20 cellular contexts compared by ENCODE assay signal in the genomic region with DNA sequence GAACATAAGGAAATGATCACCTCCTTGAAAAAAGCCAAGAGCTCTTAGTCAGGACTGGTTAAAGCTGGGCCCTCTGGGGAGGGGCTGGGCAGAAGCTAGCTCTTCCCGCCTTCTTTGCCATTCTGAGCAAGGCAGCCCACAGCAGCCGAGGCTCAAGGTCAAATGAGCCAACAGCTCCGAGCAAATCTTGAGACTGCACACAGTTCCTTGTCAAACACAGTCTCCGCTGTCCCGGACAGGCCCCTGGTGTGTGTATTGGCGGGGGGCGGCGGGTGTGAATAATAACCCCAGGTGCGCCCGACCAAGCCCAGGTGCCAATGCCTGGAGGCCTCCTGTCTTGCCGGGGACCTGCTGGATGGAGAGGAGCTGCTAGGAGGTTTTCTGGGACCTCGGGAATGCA. TPM values are rescaled to one million over a fixed set of nuclear protein-coding genes. Genes with fewer than 3 reads are reported as not detected.
A peak's percentile ranks its signal among the peaks of the same experiment; 100 is the strongest.
DNase-seq lines count a peak whose midpoint lies in the region; ATAC-seq and TF ChIP-seq lines count a peak whose summit lies in the region.
"Had no signal": no experiment of that assay in that cellular context is flagged by ENCODE, and none has a peak within 500 bp of the region (broad histone marks: within the 10 kb centered on the region; RNA-seq: fewer than 3 reads in every experiment).

No MANE protein-coding gene starts in this region.

- H2AK5ac ChIP-seq in mesenchymal stem cell (ENCODE audit: low read length, severe bottlenecking): peak overlapping the region; percentile 10

- H3K27ac Mint-ChIP-seq in CD4-positive, alpha-beta T cell: no peak overlapping the region
- H3K27ac Mint-ChIP-seq: HFFc6 had no signal

- TF ChIP-seq POLR2A in esophagus squamous epithelium (IDR thresholded peaks at IDR 0.05) (no peak), stomach (IDR thresholded peaks at IDR 0.05) (no peak)

- H2AFZ ChIP-seq in mesenchymal stem cell (ENCODE audit: low read depth, low read length): peak overlapping the region; percentile 20
- H2AFZ ChIP-seq: PC-9 had no signal

- TF ChIP-seq CTCF in VCaP (conservative IDR thresholded peaks at IDR 0.05) (no peak), esophagus squamous epithelium (IDR thresholded peaks at IDR 0.05) (no peak), stomach (IDR thresholded peaks at IDR 0.05) (no peak)
- TF ChIP-seq CTCF in CD4-positive, alpha-beta T cell (IDR thresholded peaks at IDR 0.05): no peak

- H3K14ac ChIP-seq in mesenchymal stem cell (ENCODE audit: low read length in 2 of 2): no peak overlapping the region

- intact Hi-C loops in esophagus squamous epithelium (cut with DNase I): loop anchor here (10.0 kb wide), 1 partner anchor 345 kb away; no protein-coding TSS in a partner anchor
- intact Hi-C loops in stomach (cut with DNase I; ENCODE audit: low total_unique reads): loop anchor here (5.0 kb wide), 1 partner anchor 347 kb away; no protein-coding TSS in a partner anchor
- intact Hi-C loops in CD4-positive, alpha-beta T cell (cut with DNase I, micrococcal nuclease): loop anchor here in 1 of 2 experiments (2.0 to 10.0 kb wide), 3 partner anchors 498 to 1183 kb away; no protein-coding TSS in a partner anchor

- peaks cover 0 to 21% (median 8%) of the 10 kb centered on the region in 3 donors for H3K4me1 ChIP-seq in esophagus squamous epithelium
- peaks cover 14% of the 10 kb centered on the region for H3K4me1 ChIP-seq in mesenchymal stem cell (ENCODE audit: control insufficient read depth, insufficient read depth, low read depth, low read length)
- H3K4me1 ChIP-seq in stomach: peaks cover 0 to 23% (median 17%) of the 10 kb centered on the region in 4 donors
- H3K4me1 ChIP-seq: BE2C had no signal

- H3K27me3 Mint-ChIP-seq in CD4-positive, alpha-beta T cell: no peaks in the 10 kb centered on the region

- H2BK12ac ChIP-seq in mesenchymal stem cell (ENCODE audit: low read length in 2 of 2): no peak overlapping the region

- no peak overlapping the region for H3K18ac ChIP-seq in mesenchymal stem cell (ENCODE audit: low read depth in 1 of 2, low read length in 2 of 2)

- H2BK15ac ChIP-seq in mesenchymal stem cell (ENCODE audit: low read depth, poor library complexity, severe bottlenecking): no peak overlapping the region

- no peak overlapping the region for H4K91ac ChIP-seq in mesenchymal stem cell (ENCODE audit: low read length)

- H3K4me2 ChIP-seq in mesenchymal stem cell (ENCODE audit: low read length, poor library complexity, severe bottlenecking): no peak overlapping the region
- H3K4me2 ChIP-seq: KMS-11, PC-9 had no signal

- H3K23ac ChIP-seq in mesenchymal stem cell (ENCODE audit: low read length in 2 of 2): no peak overlapping the region

- DNase-seq in esophagus squamous epithelium (lab: John Stamatoyannopoulos, UW): no peak
- DNase-seq in mesenchymal stem cell: no peak
- DNase-seq in stomach: peak; percentile 59
- no peak for DNase-seq in stimulated activated CD4-positive, alpha-beta T cell treated with anti-CD3 and anti-CD28 coated beads, Interleukin-2, amount 100 ng/mL, for 24 hours
- no peak for DNase-seq in CD4-positive, alpha-beta T cell
- no peak for DNase-seq in A172 (ENCODE audit: low spot score)
- DNase-seq: ACHN, BE2C, DMS153, EL, GOT3, HFFc6, NCI-H1105, NCI-H187, NCI-H446 treated with DMSO at 0.1 percent for 48 hours, NCI-H748 treated with DMSO at 0.1 percent for 48 hours, PC-9 had no signal

- no peaks in the 10 kb centered on the region for H3K4me1 Mint-ChIP-seq in CD4-positive, alpha-beta T cell (ENCODE audit: low read depth)

- H3K9me3 ChIP-seq in esophagus squamous epithelium: no peaks in the 10 kb centered on the region
- H3K9me3 ChIP-seq in mesenchymal stem cell (ENCODE audit: control insufficient read depth, low read length): no peaks in the 10 kb centered on the region
- H3K9me3 ChIP-seq in stomach: no peaks in the 10 kb centered on the region
- H3K9me3 ChIP-seq in CD4-positive, alpha-beta T cell (ENCODE audit: control insufficient read depth, low read length): no peaks in the 10 kb centered on the region
- H3K9me3 ChIP-seq: BE2C had no signal

- H3K4me3 ChIP-seq in esophagus squamous epithelium (no peak overlapping the region), mesenchymal stem cell (ENCODE audit: insufficient read depth in 1 of 2, low read depth in 1 of 2, low read length in 2 of 2) (no peak overlapping the region), stomach (no peak overlapping the region)
- H3K4me3 ChIP-seq: PC-9 had no signal

- no peak overlapping the region for H3K4ac ChIP-seq in mesenchymal stem cell (ENCODE audit: low read depth in 1 of 2, low read length in 2 of 2)

- POLR2A ChIA-PET in CD4-positive, alpha-beta T cell (lab: Charles Lee): interaction anchor here (0.5 to 1.3 kb wide), 2 partner anchors 95 to 349 kb away, joined by 3 read pairs; no protein-coding TSS in a partner anchor

- no peaks in the 10 kb centered on the region for H3K36me3 Mint-ChIP-seq in CD4-positive, alpha-beta T cell (ENCODE audit: low read depth)

- no peak overlapping the region for H3K4me3 Mint-ChIP-seq in CD4-positive, alpha-beta T cell
- H3K4me3 Mint-ChIP-seq: HFFc6 had no signal

- peaks cover 0 to 10% (median 0%) of the 10 kb centered on the region in 3 donors for H3K36me3 ChIP-seq in esophagus squamous epithelium
- no peaks in the 10 kb centered on the region for H3K36me3 ChIP-seq in mesenchymal stem cell (ENCODE audit: control insufficient read depth in 1 of 2, insufficient read depth in 2 of 2, low read depth in 1 of 2, low read length in 2 of 2)
- no peaks in the 10 kb centered on the region for H3K36me3 ChIP-seq in stomach
- H3K36me3 ChIP-seq: BE2C had no signal

- 53 to 78% methylated on average over 4 to 8 of the region's 12 CpGs for WGBS in esophagus squamous epithelium, 2 donors
- WGBS in mesenchymal stem cell: 85% methylated on average over 10 of the region's 12 CpGs
- WGBS in stomach, 5 donors: 37 to 57% (median 48%) methylated on average over 9 to 12 of the region's 12 CpGs

- no peak overlapping the region for H2BK5ac ChIP-seq in mesenchymal stem cell (ENCODE audit: low read depth, low read length, poor library complexity, severe bottlenecking)

- H3K27ac ChIP-seq in VCaP: peak overlapping the region; percentile 85
- peak overlapping the region; percentile 7 to 78 (median 47) for H3K27ac ChIP-seq in esophagus squamous epithelium
- no peak overlapping the region for H3K27ac ChIP-seq in mesenchymal stem cell (ENCODE audit: low read length, poor library complexity, severe bottlenecking)
- peak overlapping the region; percentile 65 to 89 (median 75) for H3K27ac ChIP-seq in stomach
- no peak overlapping the region for H3K27ac ChIP-seq in CD4-positive, alpha-beta T cell (ENCODE audit: low read depth, low read length)
- H3K27ac ChIP-seq: KMS-11, PC-9 had no signal

- H3K9me3 Mint-ChIP-seq in CD4-positive, alpha-beta T cell: no peaks in the 10 kb centered on the region
- H3K9me3 Mint-ChIP-seq: HFFc6 had no signal

- H4K8ac ChIP-seq in mesenchymal stem cell (ENCODE audit: low read length): no peak overlapping the region

- no peak for TF ChIP-seq EP300 in stomach (IDR thresholded peaks at IDR 0.05)

- H2BK120ac ChIP-seq in mesenchymal stem cell (ENCODE audit: low read depth, low read length): no peak overlapping the region

- CTCF ChIA-PET in CD4-positive, alpha-beta T cell (lab: Charles Lee): interaction anchor here (5.2 kb wide), 1 partner anchor 350 kb away, joined by 42 read pairs; no protein-coding TSS in a partner anchor

- H3K27me3 ChIP-seq in esophagus squamous epithelium (no peaks in the 10 kb centered on the region), mesenchymal stem cell (ENCODE audit: control insufficient read depth in 1 of 2, insufficient read depth in 1 of 2, low read length in 2 of 2) (peaks cover 0 to 10% of the 10 kb centered on the region in 2 experiments), stomach (no peaks in the 10 kb centered on the region)
- no peaks in the 10 kb centered on the region for H3K27me3 ChIP-seq in CD4-positive, alpha-beta T cell (ENCODE audit: control insufficient read depth, insufficient read depth, low read length)
- H3K27me3 ChIP-seq: BE2C had no signal

- H3K79me1 ChIP-seq in mesenchymal stem cell (replicated peaks; ENCODE audit: low read length, poor library complexity, severe bottlenecking): no peaks in the 10 kb centered on the region

- ATAC-seq in HG03045 (IDR thresholded peaks at IDR 0.05; ENCODE audit: unreplicated experiment): no peak
- no peak for ATAC-seq in CD4-positive, alpha-beta T cell (ENCODE audit: poor library complexity)

- peak overlapping the region; percentile 48 for H3K9ac ChIP-seq in mesenchymal stem cell (ENCODE audit: low read length)
- H3K9ac ChIP-seq: KMS-11 had no signal

RNA-seq across cellular contexts. Expression of gene ACAA2, which starts 46.4 kb away (rescaled TPM):
- total RNA-seq in esophagus squamous epithelium (10 to 100 TPM in 2 of 4 donors, 1 to 10 TPM in 2; 6.8 to 43.6 (median 15.9) TPM), stomach (100 to 1,000 TPM in 1 of 5 donors, 10 to 100 TPM in 4; 25.6 to 122 (median 45.5) TPM)
- 34.3 TPM for polyA plus RNA-seq in mesenchymal stem cell (2013, experiment 1 of 2)
- 35.9 TPM for polyA plus RNA-seq in mesenchymal stem cell (2013, experiment 2 of 2)
- 10 to 100 TPM; 23.3 to 36.8 (median 35.3) TPM for polyA plus RNA-seq in stomach
- total RNA-seq in CD4-positive, alpha-beta T cell: 1 to 10 TPM; 5.7 to 6.2 TPM
- total RNA-seq in A172 (2014; rRNA removed; shearing (Covaris generic)): 56.9 and 61.0 TPM in 2 replicates

Comparison
In these comparisons a context has a peak if more than half of its experiments do, and no peak if none do; other contexts are left out.
1. H3K27ac ChIP-seq: peak in VCaP (single experiment), esophagus squamous epithelium (4 of 4) and stomach (5 of 5); none in mesenchymal stem cell (single experiment) and CD4-positive, alpha-beta T cell (single experiment).